23 cellular contexts compared by ENCODE assay signal in genomic region chr3:189301479-189301878, GRCh38.
"Had no signal": no experiment of that assay in that cellular context is flagged by ENCODE, and none has a peak within 500 bp of the region (broad histone marks: within the 10 kb centered on the region; RNA-seq: fewer than 3 reads in every experiment).

No MANE protein-coding gene starts in this region.

- H3K36me3 Mint-ChIP-seq: brain had no signal

- H3K4me3 ChIP-seq: Peyer's patch, SJSA1 had no signal

- H3K27ac Mint-ChIP-seq: activated naive CD4-positive, alpha-beta T cell treated with anti-CD3 and anti-CD28 coated beads, Interleukin-2, amount 50 U/mL, for 72 hours; activated naive CD8-positive, alpha-beta T cell treated with anti-CD3 and anti-CD28 coated beads, Interleukin-2, amount 50 U/mL, for 24 hours; T-helper 1 cell treated with Interleukin-12 subunit alpha and Interleukin-12 subunit beta and Interleukin-4 antibody, amounts not matched to agents 30 μg/mL and 1 μg/mL, for 36 hours had no signal

- H3K27me3 ChIP-seq: Peyer's patch, SJSA1 had no signal

- H3K36me3 ChIP-seq: Peyer's patch, SJSA1 had no signal

- H3K27me3 Mint-ChIP-seq: central memory CD8-positive, alpha-beta T cell had no signal

- FAIRE-seq: astrocyte had no signal

- ATAC-seq: activated CD4-positive, CD25-positive, alpha-beta regulatory T cell treated with anti-CD3 and anti-CD28 coated beads, Interleukin-2, amount 50 U/mL, for 24 hours; activated naive CD4-positive, alpha-beta T cell treated with anti-CD3 and anti-CD28 coated beads, Interleukin-2, amount 50 U/mL, for 72 hours; activated naive CD8-positive, alpha-beta T cell treated with anti-CD3 and anti-CD28 coated beads, Interleukin-2, amount 50 U/mL, for 24 hours had no signal

- H3K27ac ChIP-seq: Peyer's patch, RWPE1, SJSA1 had no signal

- H3K9me3 ChIP-seq: Peyer's patch, SJSA1 had no signal

- DNase-seq: activated CD4-positive, alpha-beta T cell treated with anti-CD3 and anti-CD28 coated beads for 48 hours; activated CD4-positive, alpha-beta T cell treated with anti-CD3 and anti-CD28 coated beads, Interleukin-2, amount 50 U/mL, for 48 hours; activated naive CD8-positive, alpha-beta T cell treated with anti-CD3 and anti-CD28 coated beads, Interleukin-2, amount 50 U/mL, for 24 hours; activated T-cell treated with anti-CD3 and anti-CD28 coated beads for 4 hours; activated T-cell treated with anti-CD3 and anti-CD28 coated beads, Interleukin-2, amount 50 U/mL, for 48 hours; amniotic stem cell; MM.1S; NCI-H1105 treated with DMSO at 0.1 percent for 48 hours; NCI-H1436 treated with DMSO at 0.1 percent for 48 hours; NCI-H1930; NCI-H2171; NCI-H2227 treated with DMSO at 0.1 percent for 48 hours; NCI-H526; Peyer's patch; SHP77 had no signal

- H3K4me3 Mint-ChIP-seq: activated naive CD8-positive, alpha-beta T cell treated with anti-CD3 and anti-CD28 coated beads, Interleukin-2, amount 50 U/mL, for 24 hours; brain; central memory CD8-positive, alpha-beta T cell; T-helper 1 cell treated with Interleukin-12 subunit alpha and Interleukin-12 subunit beta and Interleukin-4 antibody, amounts not matched to agents 30 μg/mL and 1 μg/mL, for 36 hours had no signal

- H3K9me3 Mint-ChIP-seq: activated naive CD8-positive, alpha-beta T cell treated with anti-CD3 and anti-CD28 coated beads, Interleukin-2, amount 50 U/mL, for 24 hours; central memory CD8-positive, alpha-beta T cell had no signal
